In genomic region chr16:55433030-55433429, GRCh38 we compare ENCODE assay signal across 30 cellular contexts. TPM values are rescaled to one million over a fixed set of nuclear protein-coding genes. Genes with fewer than 3 reads are reported as not detected.
"Had no signal": no experiment of that assay in that cellular context is flagged by ENCODE, and none has a peak within 500 bp of the region (broad histone marks: within the 10 kb centered on the region; RNA-seq: fewer than 3 reads in every experiment).

No MANE protein-coding gene starts in this region.

- H3K36me3 ChIP-seq: ascending aorta, brain microvascular endothelial cell, esophagus muscularis mucosa, gastroesophageal sphincter, heart right ventricle had no signal

- H3K36me3 Mint-ChIP-seq: activated CD4-positive, alpha-beta memory T cell treated with anti-CD3 and anti-CD28 coated beads for 36 hours; activated CD8-positive, alpha-beta memory T cell treated with anti-CD3 and anti-CD28 coated beads, Interleukin-2, amount 10 ng/mL, durations not matched to agents 7 days and 5 days; activated naive CD4-positive, alpha-beta T cell treated with anti-CD3 and anti-CD28 coated beads, Interleukin-2, amount 50 U/mL, for 24 hours; activated naive CD8-positive, alpha-beta T cell treated with anti-CD3 and anti-CD28 coated beads, Interleukin-2, amount 10 ng/mL, durations not matched to agents 7 days and 5 days had no signal

- H3K9me3 ChIP-seq: ascending aorta, esophagus muscularis mucosa, gastroesophageal sphincter, heart right ventricle had no signal

- H3K27ac ChIP-seq: ascending aorta, brain microvascular endothelial cell, coronary artery, dorsolateral prefrontal cortex, esophagus muscularis mucosa, foreskin keratinocyte, gastroesophageal sphincter, heart right ventricle had no signal

- ATAC-seq: activated CD4-positive, alpha-beta T cell treated with anti-CD3 and anti-CD28 coated beads for 36 hours; activated CD8-positive, alpha-beta memory T cell treated with anti-CD3 and anti-CD28 coated beads, Interleukin-2, amount 10 ng/mL, durations not matched to agents 7 days and 5 days; activated CD8-positive, alpha-beta T cell treated with anti-CD3 and anti-CD28 coated beads, Interleukin-2, amount 10 ng/mL, durations not matched to agents 7 days and 5 days; effector memory CD8-positive, alpha-beta T cell; foreskin keratinocyte; gastroesophageal sphincter had no signal

- H3K27me3 Mint-ChIP-seq: activated CD8-positive, alpha-beta memory T cell treated with anti-CD3 and anti-CD28 coated beads, Interleukin-2, amount 10 ng/mL, durations not matched to agents 7 days and 5 days; activated naive CD8-positive, alpha-beta T cell treated with anti-CD3 and anti-CD28 coated beads, Interleukin-2, amount 10 ng/mL, durations not matched to agents 7 days and 5 days had no signal

- H3K4me3 ChIP-seq: ascending aorta, coronary artery, dorsolateral prefrontal cortex, esophagus muscularis mucosa, gastroesophageal sphincter, heart right ventricle had no signal

- H3K9me3 Mint-ChIP-seq: activated CD4-positive, alpha-beta memory T cell treated with anti-CD3 and anti-CD28 coated beads for 36 hours; activated CD4-positive, alpha-beta T cell treated with anti-CD3 and anti-CD28 coated beads, Interleukin-2, amount 10 ng/mL, durations not matched to agents 24 days and 14 days; activated naive CD4-positive, alpha-beta T cell treated with anti-CD3 and anti-CD28 coated beads for 36 hours; activated naive CD4-positive, alpha-beta T cell treated with anti-CD3 and anti-CD28 coated beads, Interleukin-2, amount 50 U/mL, for 24 hours; activated naive CD8-positive, alpha-beta T cell treated with anti-CD3 and anti-CD28 coated beads, Interleukin-2, amount 10 ng/mL, durations not matched to agents 7 days and 5 days; activated T-helper 1 cell treated with anti-CD3 and anti-CD28 coated beads, Interleukin-12 subunit alpha, Interleukin-12 subunit beta, Interleukin-2, Interleukin-4 antibody, amounts not matched to agents 30 ng/mL and 10 ng/mL and 1 ng/mL, durations not matched to agents 14 hours and 24 hours and 36 hours; activated T-helper 2 cell treated with anti-CD3 and anti-CD28 coated beads, Interferon-gamma antibody, Interleukin-2, Interleukin-4, amounts not matched to agents 10 μg/mL and 5 μg/mL and 100 μg/mL, durations not matched to agents 14 hours and 24 hours and 36 hours; central memory CD8-positive, alpha-beta T cell; dendritic cell treated with granulocyte-macrophage colony-stimulating factor and Interleukin-4, amounts not matched to agents 40 ng/mL and 50 ng/mL, for 4 days; effector memory CD8-positive, alpha-beta T cell had no signal

- H3K27me3 ChIP-seq: ascending aorta, brain microvascular endothelial cell, heart right ventricle had no signal

- H3K4me3 Mint-ChIP-seq: activated CD4-positive, alpha-beta memory T cell treated with anti-CD3 and anti-CD28 coated beads for 36 hours; activated CD4-positive, alpha-beta T cell treated with anti-CD3 and anti-CD28 coated beads for 36 hours; activated CD4-positive, alpha-beta T cell treated with anti-CD3 and anti-CD28 coated beads, Interleukin-2, amount 10 ng/mL, durations not matched to agents 24 days and 14 days; activated CD8-positive, alpha-beta memory T cell treated with anti-CD3 and anti-CD28 coated beads, Interleukin-2, amount 10 ng/mL, durations not matched to agents 7 days and 5 days; activated CD8-positive, alpha-beta T cell treated with anti-CD3 and anti-CD28 coated beads, Interleukin-2, amount 10 ng/mL, durations not matched to agents 7 days and 5 days; activated naive CD4-positive, alpha-beta T cell treated with anti-CD3 and anti-CD28 coated beads for 36 hours; activated naive CD4-positive, alpha-beta T cell treated with anti-CD3 and anti-CD28 coated beads, Interleukin-2, amount 50 U/mL, for 24 hours; activated naive CD8-positive, alpha-beta T cell treated with anti-CD3 and anti-CD28 coated beads, Interleukin-2, amount 10 ng/mL, durations not matched to agents 7 days and 5 days; activated T-helper 1 cell treated with anti-CD3 and anti-CD28 coated beads, Interleukin-12 subunit alpha, Interleukin-12 subunit beta, Interleukin-2, Interleukin-4 antibody, amounts not matched to agents 30 ng/mL and 10 ng/mL and 1 ng/mL, durations not matched to agents 14 hours and 24 hours and 36 hours; central memory CD8-positive, alpha-beta T cell; dendritic cell treated with granulocyte-macrophage colony-stimulating factor and Interleukin-4, amounts not matched to agents 40 ng/mL and 50 ng/mL, for 4 days; effector memory CD8-positive, alpha-beta T cell had no signal

- H3K27ac Mint-ChIP-seq: activated CD4-positive, alpha-beta memory T cell treated with anti-CD3 and anti-CD28 coated beads for 36 hours; activated CD4-positive, alpha-beta T cell treated with anti-CD3 and anti-CD28 coated beads for 36 hours; activated CD4-positive, alpha-beta T cell treated with anti-CD3 and anti-CD28 coated beads, Interleukin-2, amount 10 ng/mL, durations not matched to agents 24 days and 14 days; activated CD8-positive, alpha-beta memory T cell treated with anti-CD3 and anti-CD28 coated beads, Interleukin-2, amount 10 ng/mL, durations not matched to agents 7 days and 5 days; activated CD8-positive, alpha-beta T cell treated with anti-CD3 and anti-CD28 coated beads, Interleukin-2, amount 10 ng/mL, durations not matched to agents 7 days and 5 days; activated naive CD4-positive, alpha-beta T cell treated with anti-CD3 and anti-CD28 coated beads for 36 hours; activated naive CD4-positive, alpha-beta T cell treated with anti-CD3 and anti-CD28 coated beads, Interleukin-2, amount 50 U/mL, for 24 hours; activated naive CD8-positive, alpha-beta T cell treated with anti-CD3 and anti-CD28 coated beads, Interleukin-2, amount 10 ng/mL, durations not matched to agents 7 days and 5 days; activated T-helper 1 cell treated with anti-CD3 and anti-CD28 coated beads, Interleukin-12 subunit alpha, Interleukin-12 subunit beta, Interleukin-2, Interleukin-4 antibody, amounts not matched to agents 30 ng/mL and 10 ng/mL and 1 ng/mL, durations not matched to agents 14 hours and 24 hours and 36 hours; activated T-helper 2 cell treated with anti-CD3 and anti-CD28 coated beads, Interferon-gamma antibody, Interleukin-2, Interleukin-4, amounts not matched to agents 10 μg/mL and 5 μg/mL and 100 μg/mL, durations not matched to agents 14 hours and 24 hours and 36 hours; dendritic cell treated with granulocyte-macrophage colony-stimulating factor and Interleukin-4, amounts not matched to agents 40 ng/mL and 50 ng/mL, for 4 days; effector memory CD8-positive, alpha-beta T cell had no signal

- H3K4me1 ChIP-seq: ascending aorta, esophagus muscularis mucosa, foreskin keratinocyte had no signal

- H3K4me1 Mint-ChIP-seq: activated CD4-positive, alpha-beta T cell treated with anti-CD3 and anti-CD28 coated beads, Interleukin-2, amount 10 ng/mL, durations not matched to agents 24 days and 14 days; activated CD8-positive, alpha-beta memory T cell treated with anti-CD3 and anti-CD28 coated beads, Interleukin-2, amount 10 ng/mL, durations not matched to agents 7 days and 5 days; activated naive CD4-positive, alpha-beta T cell treated with anti-CD3 and anti-CD28 coated beads, Interleukin-2, amount 50 U/mL, for 24 hours; activated naive CD8-positive, alpha-beta T cell treated with anti-CD3 and anti-CD28 coated beads, Interleukin-2, amount 10 ng/mL, durations not matched to agents 7 days and 5 days; central memory CD8-positive, alpha-beta T cell had no signal

- DNase-seq: activated CD4-positive, alpha-beta memory T cell treated with anti-CD3 and anti-CD28 coated beads for 36 hours; activated CD4-positive, alpha-beta T cell treated with anti-CD3 and anti-CD28 coated beads for 36 hours; activated CD4-positive, alpha-beta T cell treated with anti-CD3 and anti-CD28 coated beads, Interleukin-2, amount 10 ng/mL, durations not matched to agents 24 days and 14 days; activated CD4-positive, CD25-positive, alpha-beta regulatory T cell; activated CD4-positive, CD25-positive, alpha-beta regulatory T cell treated with anti-CD3 and anti-CD28 coated beads, Interleukin-2, amount 50 U/mL, for 72 hours; activated CD8-positive, alpha-beta memory T cell treated with anti-CD3 and anti-CD28 coated beads, Interleukin-2, amount 10 ng/mL, durations not matched to agents 7 days and 5 days; activated CD8-positive, alpha-beta memory T cell treated with anti-CD3 and anti-CD28 coated beads, Interleukin-2, amount 50 U/mL, for 4 hours; activated CD8-positive, alpha-beta T cell treated with anti-CD3 and anti-CD28 coated beads, Interleukin-2, amount 10 ng/mL, durations not matched to agents 7 days and 5 days; activated effector memory CD4-positive, alpha-beta T cell treated with anti-CD3 and anti-CD28 coated beads, Interleukin-2, amount 50 U/mL, for 16 hours; activated naive CD4-positive, alpha-beta T cell treated with anti-CD3 and anti-CD28 coated beads for 36 hours; activated naive CD8-positive, alpha-beta T cell treated with anti-CD3 and anti-CD28 coated beads, Interleukin-2, amount 10 ng/mL, durations not matched to agents 7 days and 5 days; activated T-cell treated with anti-CD3 and anti-CD28 coated beads, Interleukin-2, amount 50 U/mL, for 1 hour; activated T-cell treated with anti-CD3 and anti-CD28 coated beads, Interleukin-2, amount 50 U/mL, for 48 hours; brain microvascular endothelial cell; dorsolateral prefrontal cortex; effector memory CD8-positive, alpha-beta T cell; erythroblast; foreskin keratinocyte; heart right ventricle; T-helper 2 cell had no signal

RNA-seq across cellular contexts. Expression of gene MMP2, which starts 46.0 kb away (rescaled TPM):
- total RNA-seq: activated CD4-positive, alpha-beta memory T cell treated with anti-CD3 and anti-CD28 coated beads for 36 hours; activated CD4-positive, alpha-beta T cell treated with anti-CD3 and anti-CD28 coated beads for 36 hours; activated CD4-positive, alpha-beta T cell treated with anti-CD3 and anti-CD28 coated beads, Interleukin-2, amount 10 ng/mL, durations not matched to agents 24 days and 14 days; activated CD8-positive, alpha-beta memory T cell treated with anti-CD3 and anti-CD28 coated beads for 36 hours; activated CD8-positive, alpha-beta memory T cell treated with anti-CD3 and anti-CD28 coated beads, Interleukin-2, amount 10 ng/mL, durations not matched to agents 7 days and 5 days; activated CD8-positive, alpha-beta T cell treated with anti-CD3 and anti-CD28 coated beads, Interleukin-2, amount 10 ng/mL, durations not matched to agents 7 days and 5 days; activated naive CD4-positive, alpha-beta T cell treated with anti-CD3 and anti-CD28 coated beads for 36 hours; activated T-helper 1 cell treated with anti-CD3 and anti-CD28 coated beads, Interleukin-12 subunit alpha, Interleukin-12 subunit beta, Interleukin-2, Interleukin-4 antibody, amounts not matched to agents 30 ng/mL and 10 ng/mL and 1 ng/mL, durations not matched to agents 14 hours and 24 hours and 36 hours had no signal
